ENCODE assay signal across 27 cellular contexts in genomic region chr21:15592957-15593356, GRCh38.
"Had no signal": no experiment of that assay in that cellular context is flagged by ENCODE, and none has a peak within 500 bp of the region (broad histone marks: within the 10 kb centered on the region; RNA-seq: fewer than 3 reads in every experiment).

No MANE protein-coding gene starts in this region.

- ATAC-seq: right cardiac atrium; stimulated activated memory B cell treated with anti-CD40 and anti-IgM and Interleukin-4, amounts not matched to agents 10 μg/mL and 1 μg/mL and 100 μg/mL, for 72 hours; stimulated activated naive CD8-positive, alpha-beta T cell treated with anti-CD3 and anti-CD28 coated beads, Interleukin-15, amount 100 ng/mL, for 72 hours; stimulated activated naive CD8-positive, alpha-beta T cell treated with anti-CD3 and anti-CD28 coated beads, Interleukin-15, Interleukin-2, amounts not matched to agents 100 U/mL and 50 U/mL, for 24 hours had no signal

- H3K9me3 ChIP-seq: ovary, psoas muscle, right lobe of liver, sigmoid colon, spleen, suprapubic skin, testis, tibial artery, transverse colon, upper lobe of left lung had no signal

- H3K4me2 ChIP-seq: neural progenitor cell, smooth muscle cell had no signal

- FAIRE-seq: urothelium cell line had no signal

- H2AFZ ChIP-seq: neural progenitor cell, parathyroid adenoma had no signal

- H3K4me1 ChIP-seq: neural progenitor cell, parathyroid adenoma, psoas muscle, right lobe of liver, sigmoid colon, spleen, suprapubic skin, testis, tibial artery, transverse colon, upper lobe of left lung had no signal

- DNase-seq: natural killer cell; occipital lobe; ovary; posterior cingulate gyrus; psoas muscle; right cardiac atrium; right lobe of liver; sigmoid colon; spleen; stimulated activated CD4-positive, alpha-beta T cell treated with anti-CD3 and anti-CD28 coated beads, Interleukin-12 subunit alpha, Interleukin-12 subunit beta, amount 100 ng/mL, for 4 hours; stimulated activated CD4-positive, alpha-beta T cell treated with anti-CD3 and anti-CD28 coated beads, Interleukin-1b, Interleukin-23, amount 100 ng/mL, for 48 hours; stimulated activated CD4-positive, alpha-beta T cell treated with anti-CD3 and anti-CD28 coated beads, Interleukin-4, amount 100 ng/mL, for 1 hour; stimulated activated CD4-positive, alpha-beta T cell treated with anti-CD3 and anti-CD28 coated beads, Interleukin-4, amount 100 ng/mL, for 4 hours; stimulated activated CD8-positive, alpha-beta memory T cell treated with anti-CD3 and anti-CD28 coated beads, Interleukin-4, amount 100 ng/mL, for 48 hours; stimulated activated naive CD8-positive, alpha-beta T cell treated with anti-CD3 and anti-CD28 coated beads, Interleukin-15, Interleukin-2, amounts not matched to agents 100 U/mL and 50 U/mL, for 24 hours; testis; tibial artery; transverse colon; upper lobe of left lung had no signal

- H3K9ac ChIP-seq: neural progenitor cell, parathyroid adenoma had no signal

- H3K27me3 ChIP-seq: neural progenitor cell, ovary, right lobe of liver, sigmoid colon, spleen, suprapubic skin, testis, tibial artery, transverse colon, upper lobe of left lung had no signal

- H3K36me3 ChIP-seq: neural progenitor cell, ovary, right lobe of liver, sigmoid colon, spleen, suprapubic skin, tibial artery, transverse colon, upper lobe of left lung had no signal

- H3K4me3 ChIP-seq: neural progenitor cell, ovary, psoas muscle, right lobe of liver, sigmoid colon, skin epidermis, smooth muscle cell, spleen, suprapubic skin, testis, tibial artery, transverse colon, upper lobe of left lung had no signal

- H3K79me2 ChIP-seq: parathyroid adenoma had no signal

- H3K27ac ChIP-seq: neural progenitor cell, ovary, parathyroid adenoma, psoas muscle, right lobe of liver, sigmoid colon, skin epidermis, spleen, suprapubic skin, testis, tibial artery, transverse colon, upper lobe of left lung had no signal
